Comparison of ENCODE assay signal across 9 cellular contexts in the genomic region with DNA sequence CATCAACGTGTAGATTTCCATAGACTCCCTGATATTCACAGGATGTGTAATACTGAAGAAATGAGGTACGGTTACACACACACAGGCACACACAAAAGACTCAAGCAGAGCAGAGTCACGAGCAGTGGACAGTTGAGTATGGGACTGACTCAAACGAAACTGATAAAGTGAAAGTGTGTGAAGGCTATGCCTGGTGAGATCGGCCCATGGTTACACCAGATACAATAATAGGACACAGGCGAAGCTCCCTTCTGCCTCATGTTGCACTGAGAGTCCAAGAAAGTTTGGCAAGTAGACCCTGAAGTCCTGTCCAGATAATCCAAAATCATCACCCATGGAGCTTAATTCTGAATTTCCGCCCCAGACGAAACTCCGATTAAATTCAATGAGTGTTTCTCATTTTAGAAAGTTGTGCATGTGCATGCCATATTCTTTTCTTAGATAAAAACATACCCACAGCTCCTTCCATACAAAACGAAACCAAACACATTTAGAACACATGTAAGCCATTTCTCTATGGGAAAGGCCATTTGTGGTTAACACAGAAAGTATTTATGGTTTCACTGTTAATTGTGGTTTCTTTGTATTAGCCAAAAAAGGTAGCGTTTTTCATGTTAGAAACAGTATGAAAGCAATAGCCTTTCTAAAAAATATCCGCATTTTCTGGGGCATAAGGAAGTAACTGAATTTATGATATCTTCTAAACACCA.
DNase-seq lines count a peak whose midpoint lies in the region; ATAC-seq lines count a peak whose summit lies in the region.
"Had no signal": no experiment of that assay in that cellular context is flagged by ENCODE, and none has a peak within 500 bp of the region (broad histone marks: within the 10 kb centered on the region; RNA-seq: fewer than 3 reads in every experiment).

No MANE protein-coding gene starts in this region.

- H3K4me1 Mint-ChIP-seq in stimulated activated naive CD8-positive, alpha-beta T cell treated with anti-CD3 and anti-CD28 coated beads, Interleukin-15, amount 100 ng/mL, for 72 hours = peaks cover 16% of the 10 kb centered on the region

- H3K27ac Mint-ChIP-seq in stimulated activated naive CD8-positive, alpha-beta T cell treated with anti-CD3 and anti-CD28 coated beads, Interleukin-15, amount 100 ng/mL, for 72 hours = no peak overlapping the region
- H3K27ac Mint-ChIP-seq: dendritic cell treated with granulocyte-macrophage colony-stimulating factor and Interleukin-4, amounts not matched to agents 40 ng/mL and 50 ng/mL, for 4 days had no signal

- no peaks in the 10 kb centered on the region for H3K36me3 ChIP-seq in H7 (replicated peaks; ENCODE audit: control insufficient read depth, insufficient read depth, low read length)

- H3K9me3 Mint-ChIP-seq in stimulated activated naive CD8-positive, alpha-beta T cell treated with anti-CD3 and anti-CD28 coated beads, Interleukin-15, amount 100 ng/mL, for 72 hours = no peaks in the 10 kb centered on the region
- H3K9me3 Mint-ChIP-seq: dendritic cell treated with granulocyte-macrophage colony-stimulating factor and Interleukin-4, amounts not matched to agents 40 ng/mL and 50 ng/mL, for 4 days had no signal

- peak; percentile 90 for ATAC-seq in HG03108 (IDR thresholded peaks at IDR 0.05; ENCODE audit: unreplicated experiment)
- ATAC-seq in stimulated activated naive CD8-positive, alpha-beta T cell treated with anti-CD3 and anti-CD28 coated beads, Interleukin-15, amount 100 ng/mL, for 72 hours = peak; percentile 69

- H3K4me3 ChIP-seq in H7 (ENCODE audit: insufficient read depth, low read depth, low read length) = no peak overlapping the region

- no peak overlapping the region for H3K4me3 Mint-ChIP-seq in stimulated activated naive CD8-positive, alpha-beta T cell treated with anti-CD3 and anti-CD28 coated beads, Interleukin-15, amount 100 ng/mL, for 72 hours
- H3K4me3 Mint-ChIP-seq: dendritic cell treated with granulocyte-macrophage colony-stimulating factor and Interleukin-4, amounts not matched to agents 40 ng/mL and 50 ng/mL, for 4 days had no signal

- no peaks in the 10 kb centered on the region for H3K27me3 ChIP-seq in H7 (ENCODE audit: control insufficient read depth, insufficient read depth, low read length)

- peaks cover 38% of the 10 kb centered on the region for H3K27me3 Mint-ChIP-seq in stimulated activated naive CD8-positive, alpha-beta T cell treated with anti-CD3 and anti-CD28 coated beads, Interleukin-15, amount 100 ng/mL, for 72 hours
- H3K27me3 Mint-ChIP-seq: dendritic cell treated with granulocyte-macrophage colony-stimulating factor and Interleukin-4, amounts not matched to agents 40 ng/mL and 50 ng/mL, for 4 days had no signal

- DNase-seq in AML-193 (lab: John Stamatoyannopoulos, UW) = peak; percentile 49 to 57
- peak; percentile 3 for DNase-seq in GM19238 (ENCODE audit: insufficient read length, low spot score)
- peak; percentile 43 for DNase-seq in SW480 (ENCODE audit: low spot score)
- DNase-seq in stimulated activated naive CD8-positive, alpha-beta T cell treated with anti-CD3 and anti-CD28 coated beads, Interleukin-15, amount 100 ng/mL, for 72 hours = no peak
- DNase-seq in T-helper 9 cell = no peak
- DNase-seq in cortex of kidney (lab: John Stamatoyannopoulos, UW) = no peak
- DNase-seq in H7 = no peak

Comparison
In these comparisons a context has a peak if more than half of its experiments do, and no peak if none do; other contexts are left out.
1. DNase-seq: peak in AML-193 (2 of 2), GM19238 (single experiment) and SW480 (single experiment); none in stimulated activated naive CD8-positive, alpha-beta T cell treated with anti-CD3 and anti-CD28 coated beads, Interleukin-15, amount 100 ng/mL, for 72 hours (0 of 2), T-helper 9 cell (single experiment), cortex of kidney (single experiment) and H7 (single experiment).